8 cellular contexts compared by ENCODE assay signal in genomic region chr10:99620713-99621453, GRCh38. TPM values are rescaled to one million over a fixed set of nuclear protein-coding genes. Genes with fewer than 3 reads are reported as not detected.
DNase-seq lines count a peak whose midpoint lies in the region; ATAC-seq and TF ChIP-seq lines count a peak whose summit lies in the region.

No MANE protein-coding gene starts in this region.

- intact Hi-C loops in left ventricle myocardium inferior (cut with micrococcal nuclease), result no loop called here
- intact Hi-C loops in prostate gland (cut with DNase I), result loop anchor here (2.0 kb wide), 2 partner anchors 88 to 190 kb away; partner anchors contain the start of gene GOT1

- H3K9me3 ChIP-seq in left ventricle myocardium inferior (replicated peaks) (no peaks in the 10 kb centered on the region), prostate gland (no peaks in the 10 kb centered on the region)

- H3K36me3 ChIP-seq in left ventricle myocardium inferior (no peaks in the 10 kb centered on the region), prostate gland (no peaks in the 10 kb centered on the region), urinary bladder (ENCODE audit: insufficient read depth) (no peaks in the 10 kb centered on the region)

- peak; percentile 88 for ATAC-seq in HG02642 (IDR thresholded peaks at IDR 0.05; ENCODE audit: poor library complexity, unreplicated experiment)

- TF ChIP-seq CTCF in left ventricle myocardium inferior (IDR thresholded peaks at IDR 0.05; ENCODE audit: borderline replicate concordance) (no peak), prostate gland (IDR thresholded peaks at IDR 0.05) (peak in 2 of 4 experiments; percentile 5 to 40)

- TF ChIP-seq POLR2A in GM10847 (IDR thresholded peaks at IDR 0.05; ENCODE audit: extremely low read depth, insufficient read length) (peak; percentile 72), prostate gland (IDR thresholded peaks at IDR 0.05) (peak; percentile 79)

- H3K27me3 ChIP-seq in left ventricle myocardium inferior (ENCODE audit: low read depth), result no peaks in the 10 kb centered on the region
- H3K27me3 ChIP-seq in prostate gland (replicated peaks; ENCODE audit: insufficient read depth), result no peaks in the 10 kb centered on the region

- WGBS in prostate gland, result 1% methylated on average over 61 of the region's 78 CpGs
- WGBS in urinary bladder, result under 1% methylated on average over 78 of the region's 78 CpGs

- DNase-seq in NCI-H128 (lab: John Stamatoyannopoulos, UW; ENCODE audit: unreplicated experiment) (peak; percentile 36), T-helper 1 cell (peak; percentile 52 to 91 (median 74)), amniotic stem cell (lab: John Stamatoyannopoulos, UW) (peak; percentile 90), left ventricle myocardium inferior (peak; percentile 94), prostate gland (ENCODE audit: low spot score) (peak; percentile 90)

- H3K4me3 ChIP-seq in left ventricle myocardium inferior (peak overlapping the region; percentile 92), prostate gland (peak overlapping the region; percentile 83 to 84), urinary bladder (ENCODE audit: low read depth, low read length) (peak overlapping the region; percentile 47)

- H3K27ac ChIP-seq in left ventricle myocardium inferior (replicated peaks), result peak overlapping the region; percentile 99
- H3K27ac ChIP-seq in prostate gland, result peak overlapping the region; percentile 97 to 98
- peak overlapping the region; percentile 96 for H3K27ac ChIP-seq in urinary bladder (ENCODE audit: low read depth)

- H3K4me1 ChIP-seq in left ventricle myocardium inferior, result peaks cover 57% of the 10 kb centered on the region
- H3K4me1 ChIP-seq in prostate gland (replicated peaks), result peaks cover 7% of the 10 kb centered on the region
- H3K4me1 ChIP-seq in urinary bladder (ENCODE audit: insufficient read depth), result no peaks in the 10 kb centered on the region

RNA-seq across cellular contexts. Expression of gene SLC25A28, which starts 0.6 kb away (rescaled TPM):
- total RNA-seq in left ventricle myocardium inferior, result 41.2 TPM
- total RNA-seq in prostate gland, result 10 to 100 TPM; 16.0 to 50.6 TPM
- 28.5 TPM for total RNA-seq in urinary bladder
- polyA plus RNA-seq in urinary bladder, result 83.4 TPM

RNA-seq across cellular contexts. Expression of gene ENTPD7, which starts 38.4 kb away (rescaled TPM):
- 2.9 TPM for total RNA-seq in left ventricle myocardium inferior
- 10 to 100 TPM in 1 of 2 donors, 1 to 10 TPM in 1; 8.1 to 17.4 TPM for total RNA-seq in prostate gland
- 26.2 TPM for total RNA-seq in urinary bladder
- polyA plus RNA-seq in urinary bladder, result 7.4 TPM

Comparison
In these comparisons a context has a peak if more than half of its experiments do, and no peak if none do; other contexts are left out.
1. Peak in every context shown above with its lines: DNase-seq, ATAC-seq, H3K4me3 ChIP-seq and H3K27ac ChIP-seq.
2. DNase-seq: peak in every context shown above with its lines; median percentile 94 in left ventricle myocardium inferior; 90 in amniotic stem cell; 90 in prostate gland; 74 in T-helper 1 cell; 36 in NCI-H128.